1 cellular context compared by ENCODE assay signal in the genomic region with DNA sequence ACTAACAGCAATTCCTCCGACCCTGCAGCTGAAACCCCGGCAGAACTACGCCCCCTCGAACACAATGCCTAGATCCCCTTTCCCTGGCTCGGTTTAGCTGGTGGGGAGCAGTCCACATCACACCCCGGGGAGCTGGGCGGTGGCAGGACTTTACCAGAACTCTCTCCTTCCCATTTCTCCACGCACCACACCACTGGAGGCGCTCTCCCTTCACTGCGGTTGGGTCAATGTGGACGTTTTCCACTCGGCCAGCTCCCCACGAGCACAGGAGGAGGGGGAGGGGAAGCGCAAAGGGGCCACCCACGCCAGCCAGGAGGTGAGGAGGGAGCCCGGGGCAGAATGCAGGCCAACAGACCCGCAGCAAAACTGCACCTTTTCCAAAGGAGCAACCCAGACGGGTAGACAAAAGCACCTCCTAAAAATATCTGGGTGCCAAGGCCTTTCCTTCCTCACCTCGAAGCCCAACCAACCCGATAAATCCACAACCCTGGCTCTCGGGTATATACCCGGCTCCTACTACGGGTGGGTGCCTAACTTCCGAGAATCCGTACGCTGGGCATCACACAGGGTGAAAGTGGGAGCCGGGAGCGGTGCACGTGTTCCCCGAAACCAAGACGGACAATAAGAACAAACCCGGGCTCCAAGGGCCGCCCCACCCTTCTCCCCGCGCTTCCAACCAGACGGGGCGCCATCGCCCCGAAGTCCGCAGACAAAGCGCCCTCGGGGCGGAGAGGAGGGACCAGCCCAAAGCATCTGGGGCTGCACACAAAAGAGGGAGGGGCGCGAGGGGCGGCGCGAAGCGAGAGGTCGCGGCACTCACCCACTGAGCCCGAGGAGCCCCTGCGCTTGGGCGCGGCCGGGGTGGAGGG.
TF ChIP-seq lines count a peak whose summit lies in the region.

No MANE protein-coding gene starts in this region.

TF ChIP-seq in HepG2, 621 proteins besides CTCF, POLR2A, EP300 and RAD21 (continued from another document and continues in another):
- TF ChIP-seq, protein P1, sequence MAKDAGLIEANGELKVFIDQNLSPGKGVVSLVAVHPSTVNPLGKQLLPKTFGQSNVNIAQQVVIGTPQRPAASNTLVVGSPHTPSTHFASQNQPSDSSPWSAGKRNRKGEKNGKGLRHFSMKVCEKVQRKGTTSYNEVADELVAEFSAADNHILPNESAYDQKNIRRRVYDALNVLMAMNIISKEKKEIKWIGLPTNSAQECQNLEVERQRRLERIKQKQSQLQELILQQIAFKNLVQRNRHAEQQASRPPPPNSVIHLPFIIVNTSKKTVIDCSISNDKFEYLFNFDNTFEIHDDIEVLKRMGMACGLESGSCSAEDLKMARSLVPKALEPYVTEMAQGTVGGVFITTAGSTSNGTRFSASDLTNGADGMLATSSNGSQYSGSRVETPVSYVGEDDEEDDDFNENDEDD (CRISPR knock-in tag; IDR thresholded peaks at IDR 0.05; ENCODE audit: borderline replicate concordance), result peak; percentile 52; the same call in 1 of the 2 replicates
- TF ChIP-seq GPN1 (CRISPR knock-in tag; IDR thresholded peaks at IDR 0.05; ENCODE audit: borderline replicate concordance) (peak; percentile 14; the same call in 1 of the 2 replicates), RXRA (CRISPR knock-in tag; IDR thresholded peaks at IDR 0.05) (peak; percentile 27), KLF11 (CRISPR knock-in tag; IDR thresholded peaks at IDR 0.05) (0 out of 2 replicates have a peak, but pooled peaks have one; percentile 40), ZNF724P (CRISPR knock-in tag; IDR thresholded peaks at IDR 0.05; ENCODE audit: borderline replicate concordance) (0 out of 2 replicates have a peak, but pooled peaks have one; percentile 15), ZNF674 (CRISPR knock-in tag; IDR thresholded peaks at IDR 0.05; ENCODE audit: low read depth) (no peak), ZNF431 (CRISPR knock-in tag; IDR thresholded peaks at IDR 0.05; ENCODE audit: borderline replicate concordance, low read depth) (no peak), SOX13 (IDR thresholded peaks at IDR 0.05) (no peak), SOX13 (CRISPR knock-in tag; conservative IDR thresholded peaks at IDR 0.05 in 1 of 2, IDR thresholded peaks at IDR 0.05 in 1 of 2) (peak in 1 of 2 experiments; percentile 62; a peak in 2 of 4 replicates), FOXO1 (CRISPR knock-in tag; IDR thresholded peaks at IDR 0.05) (peak; percentile 57; the same call in 1 of the 2 replicates), PCBP2 (optimal IDR thresholded peaks at IDR 0.05; ENCODE audit: low read depth, low read length, poor library complexity, severe bottlenecking) (peak; percentile 79), SIN3A (IDR thresholded peaks at IDR 0.05; ENCODE audit: borderline replicate concordance, low read depth, low read length) (peak; percentile 65; the same call in 1 of the 2 replicates), DNMT3B (CRISPR knock-in tag; conservative IDR thresholded peaks at IDR 0.05) (peak; percentile 38; the same call in 1 of the 2 replicates), BHLHE40 (IDR thresholded peaks at IDR 0.05; ENCODE audit: low read length) (peak; percentile 37; the same call in 1 of the 2 replicates), MEIS2 (CRISPR knock-in tag; IDR thresholded peaks at IDR 0.05) (no peak), BORCS8-MEF2B (CRISPR knock-in tag; IDR thresholded peaks at IDR 0.05) (peak; percentile 83), ZSCAN25 (CRISPR knock-in tag; IDR thresholded peaks at IDR 0.05) (peak; percentile 57; the same call in 1 of the 2 replicates), ZMYM4 (CRISPR knock-in tag; IDR thresholded peaks at IDR 0.05) (peak; percentile 76), AKAP8 (CRISPR knock-in tag; IDR thresholded peaks at IDR 0.05) (peak; percentile 82; the same call in 1 of the 2 replicates), ZNF563 (CRISPR knock-in tag; IDR thresholded peaks at IDR 0.05) (peak; percentile 73)
- TF ChIP-seq, protein P2, sequence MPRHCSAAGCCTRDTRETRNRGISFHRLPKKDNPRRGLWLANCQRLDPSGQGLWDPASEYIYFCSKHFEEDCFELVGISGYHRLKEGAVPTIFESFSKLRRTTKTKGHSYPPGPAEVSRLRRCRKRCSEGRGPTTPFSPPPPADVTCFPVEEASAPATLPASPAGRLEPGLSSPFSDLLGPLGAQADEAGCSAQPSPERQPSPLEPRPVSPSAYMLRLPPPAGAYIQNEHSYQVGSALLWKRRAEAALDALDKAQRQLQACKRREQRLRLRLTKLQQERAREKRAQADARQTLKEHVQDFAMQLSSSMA (CRISPR knock-in tag; IDR thresholded peaks at IDR 0.05), result no peak
- TF ChIP-seq, protein P3, sequence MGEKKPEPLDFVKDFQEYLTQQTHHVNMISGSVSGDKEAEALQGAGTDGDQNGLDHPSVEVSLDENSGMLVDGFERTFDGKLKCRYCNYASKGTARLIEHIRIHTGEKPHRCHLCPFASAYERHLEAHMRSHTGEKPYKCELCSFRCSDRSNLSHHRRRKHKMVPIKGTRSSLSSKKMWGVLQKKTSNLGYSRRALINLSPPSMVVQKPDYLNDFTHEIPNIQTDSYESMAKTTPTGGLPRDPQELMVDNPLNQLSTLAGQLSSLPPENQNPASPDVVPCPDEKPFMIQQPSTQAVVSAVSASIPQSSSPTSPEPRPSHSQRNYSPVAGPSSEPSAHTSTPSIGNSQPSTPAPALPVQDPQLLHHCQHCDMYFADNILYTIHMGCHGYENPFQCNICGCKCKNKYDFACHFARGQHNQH (CRISPR knock-in tag; IDR thresholded peaks at IDR 0.05), result 0 out of 2 replicates have a peak, but pooled peaks have one; percentile 47
- TF ChIP-seq, protein P4, sequence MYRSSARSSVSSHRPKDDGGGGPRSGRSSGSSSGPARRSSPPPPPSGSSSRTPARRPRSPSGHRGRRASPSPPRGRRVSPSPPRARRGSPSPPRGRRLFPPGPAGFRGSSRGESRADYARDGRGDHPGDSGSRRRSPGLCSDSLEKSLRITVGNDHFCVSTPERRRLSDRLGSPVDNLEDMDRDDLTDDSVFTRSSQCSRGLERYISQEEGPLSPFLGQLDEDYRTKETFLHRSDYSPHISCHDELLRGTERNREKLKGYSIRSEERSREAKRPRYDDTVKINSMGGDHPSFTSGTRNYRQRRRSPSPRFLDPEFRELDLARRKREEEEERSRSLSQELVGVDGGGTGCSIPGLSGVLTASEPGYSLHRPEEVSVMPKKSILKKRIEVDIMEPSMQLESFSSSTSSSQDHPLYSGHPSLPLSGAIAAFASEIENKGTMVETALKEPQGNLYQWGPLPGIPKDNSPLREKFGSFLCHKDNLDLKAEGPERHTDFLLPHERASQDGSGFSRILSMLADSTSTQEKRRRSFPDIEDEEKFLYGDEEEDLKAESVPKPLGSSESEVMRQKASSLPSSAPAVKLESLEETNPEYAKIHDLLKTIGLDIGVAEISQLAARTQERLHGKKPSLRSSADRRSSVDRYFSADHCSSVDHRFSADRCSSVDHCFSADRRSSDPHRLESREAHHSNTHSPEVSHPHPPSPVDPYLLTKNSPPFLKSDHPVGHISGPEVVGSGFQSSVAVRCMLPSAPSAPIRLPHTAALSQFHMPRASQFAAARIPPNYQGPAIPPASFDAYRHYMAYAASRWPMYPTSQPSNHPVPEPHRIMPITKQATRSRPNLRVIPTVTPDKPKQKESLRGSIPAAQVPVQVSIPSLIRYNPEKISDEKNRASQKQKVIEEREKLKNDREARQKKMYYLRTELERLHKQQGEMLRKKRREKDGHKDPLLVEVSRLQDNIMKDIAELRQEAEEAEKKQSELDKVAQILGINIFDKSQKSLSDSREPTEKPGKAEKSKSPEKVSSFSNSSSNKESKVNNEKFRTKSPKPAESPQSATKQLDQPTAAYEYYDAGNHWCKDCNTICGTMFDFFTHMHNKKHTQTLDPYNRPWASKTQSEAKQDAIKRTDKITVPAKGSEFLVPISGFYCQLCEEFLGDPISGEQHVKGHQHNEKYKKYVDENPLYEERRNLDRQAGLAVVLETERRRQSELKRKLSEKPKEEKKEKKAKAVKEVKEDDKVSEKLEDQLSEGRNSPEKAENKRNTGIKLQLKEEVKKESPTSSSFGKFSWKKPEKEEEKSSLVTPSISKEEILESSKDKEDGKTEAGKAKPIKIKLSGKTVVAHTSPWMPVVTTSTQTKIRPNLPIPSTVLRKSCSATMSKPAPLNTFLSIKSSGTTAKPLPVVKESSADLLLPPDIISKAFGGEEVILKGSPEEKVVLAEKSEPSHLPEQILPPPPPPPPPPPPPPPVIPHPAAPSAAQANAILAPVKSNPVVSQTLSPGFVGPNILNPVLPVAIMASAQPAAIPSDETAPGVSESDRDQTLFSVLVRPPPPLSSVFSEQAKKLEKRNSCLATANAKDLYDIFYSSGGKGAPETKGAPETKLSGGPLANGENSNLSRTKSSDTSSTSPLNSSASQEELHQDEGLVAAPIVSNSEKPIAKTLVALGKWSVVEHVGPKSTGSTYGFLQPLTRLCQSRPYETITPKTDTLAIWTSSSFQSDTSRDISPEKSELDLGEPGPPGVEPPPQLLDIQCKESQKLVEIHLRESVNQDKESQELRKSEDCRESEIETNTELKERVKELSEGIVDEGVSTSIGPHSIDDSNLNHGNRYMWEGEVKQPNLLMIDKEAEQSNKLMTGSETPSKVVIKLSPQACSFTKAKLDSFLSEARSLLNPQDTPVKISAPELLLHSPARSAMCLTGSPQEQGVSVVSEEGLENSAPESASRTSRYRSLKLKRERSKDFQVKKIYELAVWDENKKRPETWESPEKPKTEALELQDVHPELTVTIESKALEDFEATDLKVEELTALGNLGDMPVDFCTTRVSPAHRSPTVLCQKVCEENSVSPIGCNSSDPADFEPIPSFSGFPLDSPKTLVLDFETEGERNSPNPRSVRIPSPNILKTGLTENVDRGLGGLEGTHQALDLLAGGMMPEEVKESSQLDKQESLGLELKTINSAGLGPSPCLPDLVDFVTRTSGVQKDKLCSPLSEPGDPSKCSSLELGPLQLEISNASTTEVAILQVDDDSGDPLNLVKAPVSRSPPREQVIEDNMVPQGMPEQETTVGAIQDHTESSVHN (CRISPR knock-in tag; IDR thresholded peaks at IDR 0.05), result peak; percentile 80; the same call in 1 of the 2 replicates
- TF ChIP-seq, protein P5, sequence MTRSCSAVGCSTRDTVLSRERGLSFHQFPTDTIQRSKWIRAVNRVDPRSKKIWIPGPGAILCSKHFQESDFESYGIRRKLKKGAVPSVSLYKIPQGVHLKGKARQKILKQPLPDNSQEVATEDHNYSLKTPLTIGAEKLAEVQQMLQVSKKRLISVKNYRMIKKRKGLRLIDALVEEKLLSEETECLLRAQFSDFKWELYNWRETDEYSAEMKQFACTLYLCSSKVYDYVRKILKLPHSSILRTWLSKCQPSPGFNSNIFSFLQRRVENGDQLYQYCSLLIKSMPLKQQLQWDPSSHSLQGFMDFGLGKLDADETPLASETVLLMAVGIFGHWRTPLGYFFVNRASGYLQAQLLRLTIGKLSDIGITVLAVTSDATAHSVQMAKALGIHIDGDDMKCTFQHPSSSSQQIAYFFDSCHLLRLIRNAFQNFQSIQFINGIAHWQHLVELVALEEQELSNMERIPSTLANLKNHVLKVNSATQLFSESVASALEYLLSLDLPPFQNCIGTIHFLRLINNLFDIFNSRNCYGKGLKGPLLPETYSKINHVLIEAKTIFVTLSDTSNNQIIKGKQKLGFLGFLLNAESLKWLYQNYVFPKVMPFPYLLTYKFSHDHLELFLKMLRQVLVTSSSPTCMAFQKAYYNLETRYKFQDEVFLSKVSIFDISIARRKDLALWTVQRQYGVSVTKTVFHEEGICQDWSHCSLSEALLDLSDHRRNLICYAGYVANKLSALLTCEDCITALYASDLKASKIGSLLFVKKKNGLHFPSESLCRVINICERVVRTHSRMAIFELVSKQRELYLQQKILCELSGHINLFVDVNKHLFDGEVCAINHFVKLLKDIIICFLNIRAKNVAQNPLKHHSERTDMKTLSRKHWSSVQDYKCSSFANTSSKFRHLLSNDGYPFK (CRISPR knock-in tag; IDR thresholded peaks at IDR 0.05; ENCODE audit: borderline replicate concordance), result peak; percentile 74; the same call in 1 of the 2 replicates
- TF ChIP-seq, protein P6, sequence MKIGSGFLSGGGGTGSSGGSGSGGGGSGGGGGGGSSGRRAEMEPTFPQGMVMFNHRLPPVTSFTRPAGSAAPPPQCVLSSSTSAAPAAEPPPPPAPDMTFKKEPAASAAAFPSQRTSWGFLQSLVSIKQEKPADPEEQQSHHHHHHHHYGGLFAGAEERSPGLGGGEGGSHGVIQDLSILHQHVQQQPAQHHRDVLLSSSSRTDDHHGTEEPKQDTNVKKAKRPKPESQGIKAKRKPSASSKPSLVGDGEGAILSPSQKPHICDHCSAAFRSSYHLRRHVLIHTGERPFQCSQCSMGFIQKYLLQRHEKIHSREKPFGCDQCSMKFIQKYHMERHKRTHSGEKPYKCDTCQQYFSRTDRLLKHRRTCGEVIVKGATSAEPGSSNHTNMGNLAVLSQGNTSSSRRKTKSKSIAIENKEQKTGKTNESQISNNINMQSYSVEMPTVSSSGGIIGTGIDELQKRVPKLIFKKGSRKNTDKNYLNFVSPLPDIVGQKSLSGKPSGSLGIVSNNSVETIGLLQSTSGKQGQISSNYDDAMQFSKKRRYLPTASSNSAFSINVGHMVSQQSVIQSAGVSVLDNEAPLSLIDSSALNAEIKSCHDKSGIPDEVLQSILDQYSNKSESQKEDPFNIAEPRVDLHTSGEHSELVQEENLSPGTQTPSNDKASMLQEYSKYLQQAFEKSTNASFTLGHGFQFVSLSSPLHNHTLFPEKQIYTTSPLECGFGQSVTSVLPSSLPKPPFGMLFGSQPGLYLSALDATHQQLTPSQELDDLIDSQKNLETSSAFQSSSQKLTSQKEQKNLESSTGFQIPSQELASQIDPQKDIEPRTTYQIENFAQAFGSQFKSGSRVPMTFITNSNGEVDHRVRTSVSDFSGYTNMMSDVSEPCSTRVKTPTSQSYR (CRISPR knock-in tag; IDR thresholded peaks at IDR 0.05; ENCODE audit: borderline replicate concordance), result peak; percentile 99
- TF ChIP-seq, protein P7, sequence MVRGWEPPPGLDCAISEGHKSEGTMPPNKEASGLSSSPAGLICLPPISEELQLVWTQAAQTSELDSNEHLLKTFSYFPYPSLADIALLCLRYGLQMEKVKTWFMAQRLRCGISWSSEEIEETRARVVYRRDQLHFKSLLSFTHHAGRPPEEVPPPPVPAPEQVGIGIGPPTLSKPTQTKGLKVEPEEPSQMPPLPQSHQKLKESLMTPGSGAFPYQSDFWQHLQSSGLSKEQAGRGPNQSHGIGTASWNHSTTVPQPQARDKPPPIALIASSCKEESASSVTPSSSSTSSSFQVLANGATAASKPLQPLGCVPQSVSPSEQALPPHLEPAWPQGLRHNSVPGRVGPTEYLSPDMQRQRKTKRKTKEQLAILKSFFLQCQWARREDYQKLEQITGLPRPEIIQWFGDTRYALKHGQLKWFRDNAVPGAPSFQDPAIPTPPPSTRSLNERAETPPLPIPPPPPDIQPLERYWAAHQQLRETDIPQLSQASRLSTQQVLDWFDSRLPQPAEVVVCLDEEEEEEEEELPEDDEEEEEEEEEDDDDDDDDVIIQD (CRISPR knock-in tag; IDR thresholded peaks at IDR 0.05; ENCODE audit: low read depth), result 0 out of 2 replicates have a peak, but pooled peaks have one; percentile 14
- TF ChIP-seq, protein P8, sequence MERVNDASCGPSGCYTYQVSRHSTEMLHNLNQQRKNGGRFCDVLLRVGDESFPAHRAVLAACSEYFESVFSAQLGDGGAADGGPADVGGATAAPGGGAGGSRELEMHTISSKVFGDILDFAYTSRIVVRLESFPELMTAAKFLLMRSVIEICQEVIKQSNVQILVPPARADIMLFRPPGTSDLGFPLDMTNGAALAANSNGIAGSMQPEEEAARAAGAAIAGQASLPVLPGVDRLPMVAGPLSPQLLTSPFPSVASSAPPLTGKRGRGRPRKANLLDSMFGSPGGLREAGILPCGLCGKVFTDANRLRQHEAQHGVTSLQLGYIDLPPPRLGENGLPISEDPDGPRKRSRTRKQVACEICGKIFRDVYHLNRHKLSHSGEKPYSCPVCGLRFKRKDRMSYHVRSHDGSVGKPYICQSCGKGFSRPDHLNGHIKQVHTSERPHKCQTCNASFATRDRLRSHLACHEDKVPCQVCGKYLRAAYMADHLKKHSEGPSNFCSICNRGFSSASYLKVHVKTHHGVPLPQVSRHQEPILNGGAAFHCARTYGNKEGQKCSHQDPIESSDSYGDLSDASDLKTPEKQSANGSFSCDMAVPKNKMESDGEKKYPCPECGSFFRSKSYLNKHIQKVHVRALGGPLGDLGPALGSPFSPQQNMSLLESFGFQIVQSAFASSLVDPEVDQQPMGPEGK (CRISPR knock-in tag; IDR thresholded peaks at IDR 0.05), result peak; percentile 84
